In genomic region chr6:37499433-37500293, GRCh38 we compare ENCODE assay signal across 8 cellular contexts. TPM values are rescaled to one million over a fixed set of nuclear protein-coding genes. Genes with fewer than 3 reads are reported as not detected.
DNase-seq lines count a peak whose midpoint lies in the region; ATAC-seq and TF ChIP-seq lines count a peak whose summit lies in the region.

Gene CCDC167 (minus strand): TSS chr6:37499893. CDS start chr6:37499863, 30 bp downstream.

- H3K4me1 ChIP-seq in mucosa of stomach (ENCODE audit: control insufficient read depth, insufficient read depth, low read length): peaks cover 7% of the 10 kb centered on the region

- H3K9ac ChIP-seq in mucosa of stomach (ENCODE audit: low read length): peak within 1 kb of the TSS; percentile 84

- peak; percentile 93 for ATAC-seq in GM21737 (IDR thresholded peaks at IDR 0.05; ENCODE audit: unreplicated experiment)

- H3K9me3 ChIP-seq in mucosa of stomach (ENCODE audit: control insufficient read depth, low read length): no peaks in the 10 kb centered on the region

- peak within 1 kb of the TSS; percentile 74 for H3K4me3 ChIP-seq in mucosa of stomach (ENCODE audit: low read length)

- H3K27me3 ChIP-seq in mucosa of stomach (ENCODE audit: control insufficient read depth, insufficient read depth, low read length): no peaks in the 10 kb centered on the region

- DNase-seq in DMS53 treated with DMSO at 0.1 percent for 48 hours (lab: John Stamatoyannopoulos, UW; ENCODE audit: unreplicated experiment) (peak; percentile 83), KG1 (lab: John Stamatoyannopoulos, UW) (peak; percentile 78), erythroblast (lab: John Stamatoyannopoulos, UW) (peak; percentile 98 to 99)
- DNase-seq in activated T-cell treated with anti-CD3 and anti-CD28 coated beads, Interleukin-2, amount 50 U/mL, for 1 hour: peak; percentile 92
- peak; percentile 99 for DNase-seq in stimulated activated CD8-positive, alpha-beta memory T cell treated with anti-CD3 and anti-CD28 coated beads, Interleukin-4, amount 100 ng/mL, for 48 hours

- H3K36me3 ChIP-seq in mucosa of stomach (ENCODE audit: control insufficient read depth, insufficient read depth, low read length): no peaks in the 10 kb centered on the region

- TF ChIP-seq POLR2A in erythroblast (IDR thresholded peaks at IDR 0.05; ENCODE audit: low read length): peak; percentile 61

TF ChIP-seq in PFSK-1, 5 proteins besides CTCF, POLR2A, EP300 and RAD21:
- TF ChIP-seq REST (IDR thresholded peaks at IDR 0.05; ENCODE audit: insufficient read depth in 1 of 2, low read depth in 2 of 2, low read length in 2 of 2) (no peak), SIN3A (IDR thresholded peaks at IDR 0.05; ENCODE audit: borderline replicate concordance, insufficient read depth, low read length) (no peak), POLR2AphosphoS5 (IDR thresholded peaks at IDR 0.05; ENCODE audit: low read depth, low read length) (peak; percentile 69; the same call in 1 of the 2 replicates), TAF1 (IDR thresholded peaks at IDR 0.05; ENCODE audit: borderline replicate concordance, insufficient read depth, low read length) (0 out of 2 replicates have a peak, but pooled peaks have one; percentile 37)
TF ChIP-seq in PFSK-1: peak in this region for 2.

RNA-seq across cellular contexts. Expression of gene CCDC167, which starts in this region (rescaled TPM):
- polyA plus RNA-seq in PFSK-1 (2012; ENCODE audit: insufficient read length, low read depth): 28.5 TPM

Comparison
In these comparisons a context has a peak if more than half of its experiments do, and no peak if none do; other contexts are left out.
1. Peak in every context shown above with its lines: DNase-seq, ATAC-seq and H3K4me3 ChIP-seq.